In the genomic region with DNA sequence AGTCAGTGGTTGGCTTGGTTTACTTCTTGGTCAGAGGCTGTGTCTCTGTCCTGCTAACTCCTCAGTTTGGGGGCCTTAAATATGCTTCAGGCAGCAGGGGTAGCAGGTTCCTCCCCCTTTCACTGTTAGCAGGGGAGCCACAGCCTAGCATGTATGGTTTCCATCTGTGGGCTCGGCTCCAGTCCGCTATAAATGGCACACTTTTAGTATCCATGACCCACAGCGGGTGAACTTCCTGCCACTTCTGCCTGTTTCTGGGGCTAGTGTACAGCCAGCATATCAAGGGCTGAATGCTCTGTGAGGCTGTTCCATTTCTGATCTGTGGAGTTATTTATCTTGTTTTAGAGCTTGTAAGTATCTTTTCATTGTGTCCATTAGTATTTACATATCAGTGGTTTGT, we compare ENCODE assay signal across 18 cellular contexts.
"Had no signal": no experiment of that assay in that cellular context is flagged by ENCODE, and none has a peak within 500 bp of the region (broad histone marks: within the 10 kb centered on the region; RNA-seq: fewer than 3 reads in every experiment).

No MANE protein-coding gene starts in this region.

- H3K36me3 ChIP-seq: ascending aorta, esophagus squamous epithelium, neural progenitor cell, prostate gland, uterus, WERI-Rb-1 had no signal

- H3K27ac Mint-ChIP-seq: activated naive CD4-positive, alpha-beta T cell treated with anti-CD3 and anti-CD28 coated beads, Interleukin-2, amount 50 U/mL, for 24 hours; effector memory CD8-positive, alpha-beta T cell; naive thymus-derived CD4-positive, alpha-beta T cell; neural progenitor cell had no signal

- H3K4me1 Mint-ChIP-seq: activated naive CD4-positive, alpha-beta T cell treated with anti-CD3 and anti-CD28 coated beads, Interleukin-2, amount 50 U/mL, for 24 hours; neural progenitor cell had no signal

- H3K27ac ChIP-seq: ascending aorta, esophagus squamous epithelium, neural progenitor cell, prostate gland, tibial artery, uterus, WERI-Rb-1 had no signal

- H3K27me3 ChIP-seq: ascending aorta, esophagus squamous epithelium, neural progenitor cell, tibial artery, uterus had no signal

- H3K27me3 Mint-ChIP-seq: activated naive CD4-positive, alpha-beta T cell treated with anti-CD3 and anti-CD28 coated beads, Interleukin-2, amount 50 U/mL, for 24 hours; effector memory CD8-positive, alpha-beta T cell; naive thymus-derived CD4-positive, alpha-beta T cell had no signal

- DNase-seq: activated CD4-positive, alpha-beta T cell treated with anti-CD3 and anti-CD28 coated beads for 1 hour; activated CD4-positive, alpha-beta T cell treated with anti-CD3 and anti-CD28 coated beads, Interleukin-2, amount 50 U/mL, for 48 hours; activated gamma-delta T cell; effector memory CD8-positive, alpha-beta T cell; esophagus squamous epithelium; left cardiac atrium; mesenchymal stem cell; naive thymus-derived CD4-positive, alpha-beta T cell; right cardiac atrium; stimulated activated CD4-positive, alpha-beta T cell treated with anti-CD3 and anti-CD28 coated beads, Interleukin-2, amount 100 ng/mL, for 24 hours; stimulated activated naive CD4-positive, alpha-beta T cell treated with Interleukin-2 at 50 U/mL for 16 hours; tibial artery; uterus; WERI-Rb-1 had no signal

- H3K9me3 ChIP-seq: ascending aorta, esophagus squamous epithelium, prostate gland, tibial artery, uterus had no signal

- H3K4me3 ChIP-seq: ascending aorta, esophagus squamous epithelium, neural progenitor cell, prostate gland, tibial artery, uterus had no signal

- H3K4me1 ChIP-seq: ascending aorta, esophagus squamous epithelium, neural progenitor cell, tibial artery, uterus had no signal

- H3K4me3 Mint-ChIP-seq: activated naive CD4-positive, alpha-beta T cell treated with anti-CD3 and anti-CD28 coated beads, Interleukin-2, amount 50 U/mL, for 24 hours; effector memory CD8-positive, alpha-beta T cell; naive thymus-derived CD4-positive, alpha-beta T cell; neural progenitor cell had no signal

- H3K9me3 Mint-ChIP-seq: activated naive CD4-positive, alpha-beta T cell treated with anti-CD3 and anti-CD28 coated beads, Interleukin-2, amount 50 U/mL, for 24 hours; effector memory CD8-positive, alpha-beta T cell had no signal
